27 cellular contexts compared by ENCODE assay signal in genomic region chr9:110755179-110755578, GRCh38.
"Had no signal": no experiment of that assay in that cellular context is flagged by ENCODE, and none has a peak within 500 bp of the region (broad histone marks: within the 10 kb centered on the region; RNA-seq: fewer than 3 reads in every experiment).

No MANE protein-coding gene starts in this region.

- H3K27me3 Mint-ChIP-seq: activated CD4-positive, alpha-beta memory T cell treated with anti-CD3 and anti-CD28 coated beads, Interleukin-2, amount 10 ng/mL, durations not matched to agents 7 days and 5 days; activated CD4-positive, alpha-beta T cell treated with anti-CD3 and anti-CD28 coated beads, Interleukin-2, amount 10 ng/mL, durations not matched to agents 7 days and 5 days; activated naive CD4-positive, alpha-beta T cell treated with anti-CD3 and anti-CD28 coated beads, Interleukin-2, amount 10 ng/mL, durations not matched to agents 7 days and 5 days; activated naive CD8-positive, alpha-beta T cell treated with anti-CD3 and anti-CD28 coated beads for 36 hours; T-helper 17 cell had no signal

- DNase-seq: activated CD4-positive, alpha-beta memory T cell treated with anti-CD3 and anti-CD28 coated beads, Interleukin-2, amount 10 ng/mL, durations not matched to agents 7 days and 5 days; activated CD4-positive, alpha-beta T cell treated with anti-CD3 and anti-CD28 coated beads, Interleukin-2, amount 10 ng/mL, durations not matched to agents 7 days and 5 days; activated CD4-positive, CD25-positive, alpha-beta regulatory T cell; activated gamma-delta T cell treated with Interleukin-2 at 50 U/mL for 16 hours; activated naive CD4-positive, alpha-beta T cell treated with anti-CD3 and anti-CD28 coated beads, Interleukin-2, amount 10 ng/mL, durations not matched to agents 7 days and 5 days; activated naive CD8-positive, alpha-beta T cell treated with anti-CD3 and anti-CD28 coated beads for 36 hours; activated T-cell treated with anti-CD3 and anti-CD28 coated beads for 4 hours; activated T-cell treated with anti-CD3 and anti-CD28 coated beads, Interleukin-2, amount 50 U/mL, for 48 hours; brain microvascular endothelial cell; central memory CD4-positive, alpha-beta T cell; MM.1S; NCI-H1105; NCI-H1436; NCI-H1694 treated with DMSO at 0.1 percent for 48 hours; NCI-H2029 treated with DMSO at 0.1 percent for 48 hours; NCI-H345; NCI-H510A; NCI-H526 treated with DMSO at 0.1 percent for 48 hours; NCI-H82; SIG-M5; T-helper 17 cell; T-helper 9 cell had no signal

- H3K36me3 ChIP-seq: brain microvascular endothelial cell had no signal

- H3K27ac Mint-ChIP-seq: activated CD4-positive, alpha-beta memory T cell treated with anti-CD3 and anti-CD28 coated beads, Interleukin-2, amount 10 ng/mL, durations not matched to agents 7 days and 5 days; activated CD4-positive, alpha-beta T cell treated with anti-CD3 and anti-CD28 coated beads, Interleukin-2, amount 10 ng/mL, durations not matched to agents 7 days and 5 days; activated naive CD4-positive, alpha-beta T cell treated with anti-CD3 and anti-CD28 coated beads, Interleukin-2, amount 10 ng/mL, durations not matched to agents 7 days and 5 days; activated naive CD8-positive, alpha-beta T cell treated with anti-CD3 and anti-CD28 coated beads for 36 hours; activated T-helper 2 cell treated with anti-CD3 and anti-CD28 coated beads, Interferon-gamma antibody, Interleukin-2, Interleukin-4, amounts not matched to agents 10 μg/mL and 5 μg/mL and 100 μg/mL, durations not matched to agents 14 hours and 24 hours and 36 hours; T-helper 17 cell had no signal

- H3K27ac ChIP-seq: brain microvascular endothelial cell, KMS-11, VCaP had no signal

- H3K9ac ChIP-seq: KMS-11 had no signal

- H3K27me3 ChIP-seq: brain microvascular endothelial cell had no signal

- H3K4me3 Mint-ChIP-seq: activated CD4-positive, alpha-beta memory T cell treated with anti-CD3 and anti-CD28 coated beads, Interleukin-2, amount 10 ng/mL, durations not matched to agents 7 days and 5 days; activated CD4-positive, alpha-beta T cell treated with anti-CD3 and anti-CD28 coated beads, Interleukin-2, amount 10 ng/mL, durations not matched to agents 7 days and 5 days; activated naive CD4-positive, alpha-beta T cell treated with anti-CD3 and anti-CD28 coated beads, Interleukin-2, amount 10 ng/mL, durations not matched to agents 7 days and 5 days; activated naive CD8-positive, alpha-beta T cell treated with anti-CD3 and anti-CD28 coated beads for 36 hours; T-helper 17 cell had no signal

- H3K4me1 Mint-ChIP-seq: activated CD4-positive, alpha-beta memory T cell treated with anti-CD3 and anti-CD28 coated beads, Interleukin-2, amount 10 ng/mL, durations not matched to agents 7 days and 5 days; activated CD4-positive, alpha-beta T cell treated with anti-CD3 and anti-CD28 coated beads, Interleukin-2, amount 10 ng/mL, durations not matched to agents 7 days and 5 days; activated naive CD4-positive, alpha-beta T cell treated with anti-CD3 and anti-CD28 coated beads, Interleukin-2, amount 10 ng/mL, durations not matched to agents 7 days and 5 days; activated naive CD8-positive, alpha-beta T cell treated with anti-CD3 and anti-CD28 coated beads for 36 hours; T-helper 17 cell had no signal

- H3K9me3 Mint-ChIP-seq: activated CD4-positive, alpha-beta memory T cell treated with anti-CD3 and anti-CD28 coated beads, Interleukin-2, amount 10 ng/mL, durations not matched to agents 7 days and 5 days; activated CD4-positive, alpha-beta T cell treated with anti-CD3 and anti-CD28 coated beads, Interleukin-2, amount 10 ng/mL, durations not matched to agents 7 days and 5 days; activated naive CD4-positive, alpha-beta T cell treated with anti-CD3 and anti-CD28 coated beads, Interleukin-2, amount 10 ng/mL, durations not matched to agents 7 days and 5 days; activated naive CD8-positive, alpha-beta T cell treated with anti-CD3 and anti-CD28 coated beads for 36 hours; activated T-helper 2 cell treated with anti-CD3 and anti-CD28 coated beads, Interferon-gamma antibody, Interleukin-2, Interleukin-4, amounts not matched to agents 10 μg/mL and 5 μg/mL and 100 μg/mL, durations not matched to agents 14 hours and 24 hours and 36 hours had no signal

- FAIRE-seq: RCC 7860, TTC549 had no signal

- H3K36me3 Mint-ChIP-seq: activated naive CD4-positive, alpha-beta T cell treated with anti-CD3 and anti-CD28 coated beads, Interleukin-2, amount 10 ng/mL, durations not matched to agents 7 days and 5 days; activated naive CD8-positive, alpha-beta T cell treated with anti-CD3 and anti-CD28 coated beads for 36 hours had no signal

- H3K4me2 ChIP-seq: KMS-11 had no signal
